21 cellular contexts compared by ENCODE assay signal in genomic region chr11:14547440-14547839, GRCh38.
"Had no signal": no experiment of that assay in that cellular context is flagged by ENCODE, and none has a peak within 500 bp of the region (broad histone marks: within the 10 kb centered on the region; RNA-seq: fewer than 3 reads in every experiment).

No MANE protein-coding gene starts in this region.

- H3K27me3 ChIP-seq: MG63 had no signal

- FAIRE-seq: astrocyte, TTC549 had no signal

- H3K36me3 ChIP-seq: MG63 had no signal

- H3K36me3 Mint-ChIP-seq: brain had no signal

- H3K9me3 Mint-ChIP-seq: activated B cell treated with CpG ODN at 0.5 μM for 24 hours, brain had no signal

- H3K4me3 ChIP-seq: MG63 had no signal

- DNase-seq: activated B cell treated with CpG ODN at 0.5 μM for 24 hours; activated CD8-positive, alpha-beta T cell treated with anti-CD3 and anti-CD28 coated beads, Interleukin-2, amount 10 ng/mL, durations not matched to agents 7 days and 5 days; activated effector memory CD4-positive, alpha-beta T cell treated with Interleukin-2 at 50 U/mL for 16 hours; activated naive CD4-positive, alpha-beta T cell; amygdala; MG63; MV-4-11; NCI-H1092 treated with DMSO at 0.1 percent for 48 hours; NCI-H1436; NCI-H1694 treated with DMSO at 0.1 percent for 48 hours; NCI-H2029 treated with DMSO at 0.1 percent for 48 hours; NCI-H345; NCI-H510A; NCI-H526 treated with DMSO at 0.1 percent for 48 hours; SIG-M5; T-helper 2 cell; T1000 had no signal

- H3K27me3 Mint-ChIP-seq: activated naive CD8-positive, alpha-beta T cell had no signal

- H3K9me3 ChIP-seq: MG63 had no signal

- H3K27ac Mint-ChIP-seq: activated B cell treated with CpG ODN at 0.5 μM for 24 hours; activated CD8-positive, alpha-beta T cell treated with anti-CD3 and anti-CD28 coated beads, Interleukin-2, amount 10 ng/mL, durations not matched to agents 7 days and 5 days; brain had no signal

- H3K4me3 Mint-ChIP-seq: activated B cell treated with CpG ODN at 0.5 μM for 24 hours; activated CD8-positive, alpha-beta T cell treated with anti-CD3 and anti-CD28 coated beads, Interleukin-2, amount 10 ng/mL, durations not matched to agents 7 days and 5 days; activated naive CD8-positive, alpha-beta T cell; brain had no signal

- ATAC-seq: activated CD8-positive, alpha-beta T cell treated with anti-CD3 and anti-CD28 coated beads, Interleukin-2, amount 10 ng/mL, durations not matched to agents 7 days and 5 days had no signal
